ENCODE assay signal across 8 cellular contexts in the genomic region with DNA sequence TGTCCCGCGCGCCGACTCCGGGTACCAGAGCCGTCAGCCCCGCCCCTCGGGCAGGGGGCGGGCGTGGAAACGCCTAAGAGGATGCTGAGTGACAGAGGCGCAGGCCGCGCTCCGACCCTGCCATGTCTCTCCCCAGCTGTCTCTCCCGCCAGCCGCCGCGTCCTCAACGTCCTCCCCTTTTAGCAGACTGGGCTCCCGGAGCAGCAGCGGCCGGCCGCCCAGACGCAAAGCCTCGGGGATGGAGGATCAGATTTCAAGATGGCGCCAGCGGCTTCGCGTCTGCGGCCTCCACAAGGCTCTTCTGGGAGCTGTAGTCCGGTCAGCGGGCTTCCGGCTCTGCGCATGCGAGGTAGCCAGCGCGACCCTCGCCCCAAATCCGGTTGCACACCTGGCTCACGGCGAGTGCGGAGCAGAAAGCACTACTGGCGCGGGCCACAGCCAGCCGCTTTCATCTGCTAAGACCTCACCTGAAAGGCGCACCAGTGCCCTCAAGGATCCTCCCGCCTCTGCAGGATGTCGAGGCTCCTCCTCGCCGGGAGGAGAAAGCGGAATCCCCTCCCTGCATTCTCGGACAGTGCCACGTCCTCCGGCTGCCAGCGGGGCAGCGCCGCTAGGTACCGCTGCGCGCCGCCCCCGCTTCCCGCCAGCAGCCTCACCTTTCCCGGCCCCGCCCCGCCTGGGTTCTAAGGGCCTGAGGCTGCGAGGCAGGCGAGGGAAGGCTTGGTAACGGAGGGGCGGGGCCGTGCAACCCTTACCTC.
DNase-seq lines count a peak whose midpoint lies in the region; ATAC-seq and TF ChIP-seq lines count a peak whose summit lies in the region.
"Not testable (repeated sequence)": the region's sequence is repeated elsewhere in the genome, so short reads cannot be mapped to it uniquely, and the experiment has no call there.

No MANE protein-coding gene starts in this region.

- H3K9me3 Mint-ChIP-seq in activated T-cell treated with anti-CD3 and anti-CD28 coated beads, Interleukin-2, amount 50 U/mL, for 24 hours, result not testable (repeated sequence)

- H3K4me1 Mint-ChIP-seq in activated T-cell treated with anti-CD3 and anti-CD28 coated beads, Interleukin-2, amount 50 U/mL, for 24 hours (ENCODE audit: low read depth), result not testable (repeated sequence)

- DNase-seq in COLO668 (lab: John Stamatoyannopoulos, UW; ENCODE audit: unreplicated experiment) (peak; percentile 65), HL-60 (ENCODE audit: low read depth in 1 of 2, low spot score in 1 of 2) (peak; percentile 17 to 53), OCI-LY7 (ENCODE audit: low spot score) (peak; percentile 86), epithelial cell of prostate (ENCODE audit: low read depth, low spot score) (peak; percentile 50)
- DNase-seq in activated T-cell treated with anti-CD3 and anti-CD28 coated beads, Interleukin-2, amount 50 U/mL, for 24 hours, result peak; percentile 82
- DNase-seq in stimulated activated CD4-positive, alpha-beta T cell treated with anti-CD3 and anti-CD28 coated beads, TNF-alpha, amount 100 ng/mL, for 4 hours (ENCODE audit: low read depth in 3 of 3), result peak; percentile 9 to 36 (median 31)

- H3K4me1 ChIP-seq in OCI-LY7 (ENCODE audit: insufficient read depth, low read length, poor library complexity, severe bottlenecking), result peaks cover 25% of the 10 kb centered on the region
- H3K4me1 ChIP-seq in mesodermal cell (ENCODE audit: control insufficient read depth, insufficient read depth, low read length, poor library complexity, severe bottlenecking), result not testable (repeated sequence)

- no CpG with 5 or more reads among the region's 72 CpGs for WGBS in mesodermal cell (ENCODE audit: insufficient coverage in 2 of 2), 2 experiments

- H3K36me3 Mint-ChIP-seq in activated T-cell treated with anti-CD3 and anti-CD28 coated beads, Interleukin-2, amount 50 U/mL, for 24 hours (ENCODE audit: low read depth), result not testable (repeated sequence)

- ATAC-seq in GM21529 (IDR thresholded peaks at IDR 0.05; ENCODE audit: unreplicated experiment), result peak; percentile 84

- H3K4me3 ChIP-seq in HL-60 (replicated peaks; ENCODE audit: insufficient read depth, low read length) (peak overlapping the region; percentile 64), OCI-LY7 (ENCODE audit: low read depth, low read length, poor library complexity, severe bottlenecking) (peak overlapping the region; percentile 67), mesodermal cell (ENCODE audit: extremely low read depth, insufficient read depth, low read length, poor library complexity, severe bottlenecking) (peak overlapping the region; percentile 37)

- TF ChIP-seq CTCF in HL-60 (IDR thresholded peaks at IDR 0.05; ENCODE audit: insufficient read depth, low read length); OCI-LY7 (conservative IDR thresholded peaks at IDR 0.05; ENCODE audit: low read length): not testable (repeated sequence)

- not testable (repeated sequence) for H3K27ac ChIP-seq in HL-60 (replicated peaks); epithelial cell of prostate
- peak overlapping the region; percentile 73 for H3K27ac ChIP-seq in OCI-LY7 (ENCODE audit: low read depth, low read length, poor library complexity, severe bottlenecking)
- peak overlapping the region; percentile 49 for H3K27ac ChIP-seq in mesodermal cell (ENCODE audit: low read depth, low read length, severe bottlenecking)

- peak overlapping the region; percentile 47; the same call in 1 of the 2 replicates for H3K4me2 ChIP-seq in OCI-LY7 (ENCODE audit: low read length)

- BruUV-seq in OCI-LY7 (replicated peaks; lab: Mats Ljungman, UMichigan), result not testable (repeated sequence)

- not testable (repeated sequence) for H3K27me3 ChIP-seq in HL-60 (ENCODE audit: insufficient read depth, poor library complexity, severe bottlenecking)

- POLR2A ChIA-PET in OCI-LY7 (lab: Charles Lee), result not testable (repeated sequence)

- H3K9me2 ChIP-seq in OCI-LY7 (ENCODE audit: insufficient read depth, low read length), result not testable (repeated sequence)

- H2AFZ ChIP-seq in OCI-LY7 (ENCODE audit: low read length), result not testable (repeated sequence)

- H3K79me2 ChIP-seq in OCI-LY7 (ENCODE audit: insufficient read depth, low read depth, low read length), result peaks cover 23% of the 10 kb centered on the region

- not testable (repeated sequence) for H3K36me3 ChIP-seq in OCI-LY7 (ENCODE audit: insufficient read depth, low read length); mesodermal cell (ENCODE audit: control insufficient read depth, insufficient read depth, low read length)

- peak overlapping the region; percentile 47 for H3K27ac Mint-ChIP-seq in activated T-cell treated with anti-CD3 and anti-CD28 coated beads, Interleukin-2, amount 50 U/mL, for 24 hours

- CTCF ChIA-PET in OCI-LY7 (lab: Charles Lee; ENCODE audit: unreplicated experiment), result not testable (repeated sequence)

- H3K27me3 Mint-ChIP-seq in activated T-cell treated with anti-CD3 and anti-CD28 coated beads, Interleukin-2, amount 50 U/mL, for 24 hours, result not testable (repeated sequence)

- H4K20me1 ChIP-seq in OCI-LY7 (ENCODE audit: insufficient read depth, low read length), result not testable (repeated sequence)

- H3K9me3 ChIP-seq in OCI-LY7 (ENCODE audit: low read length); mesodermal cell (ENCODE audit: control insufficient read depth, low read length): not testable (repeated sequence)

- intact Hi-C loops in OCI-LY7 (cut with micrococcal nuclease; ENCODE audit: unreplicated experiment), result not testable (repeated sequence)

- H3K4me3 Mint-ChIP-seq in activated T-cell treated with anti-CD3 and anti-CD28 coated beads, Interleukin-2, amount 50 U/mL, for 24 hours, result peak overlapping the region; percentile 68

Comparison
In these comparisons a context has a peak if more than half of its experiments do, and no peak if none do; other contexts are left out.
1. DNase-seq: peak in every context shown above with its lines; median percentile 86 in OCI-LY7; 82 in activated T-cell treated with anti-CD3 and anti-CD28 coated beads, Interleukin-2, amount 50 U/mL, for 24 hours; 65 in COLO668; 50 in epithelial cell of prostate; 35 in HL-60; 31 in stimulated activated CD4-positive, alpha-beta T cell treated with anti-CD3 and anti-CD28 coated beads, TNF-alpha, amount 100 ng/mL, for 4 hours.